ENCODE assay signal across 1 cellular context in the genomic region with DNA sequence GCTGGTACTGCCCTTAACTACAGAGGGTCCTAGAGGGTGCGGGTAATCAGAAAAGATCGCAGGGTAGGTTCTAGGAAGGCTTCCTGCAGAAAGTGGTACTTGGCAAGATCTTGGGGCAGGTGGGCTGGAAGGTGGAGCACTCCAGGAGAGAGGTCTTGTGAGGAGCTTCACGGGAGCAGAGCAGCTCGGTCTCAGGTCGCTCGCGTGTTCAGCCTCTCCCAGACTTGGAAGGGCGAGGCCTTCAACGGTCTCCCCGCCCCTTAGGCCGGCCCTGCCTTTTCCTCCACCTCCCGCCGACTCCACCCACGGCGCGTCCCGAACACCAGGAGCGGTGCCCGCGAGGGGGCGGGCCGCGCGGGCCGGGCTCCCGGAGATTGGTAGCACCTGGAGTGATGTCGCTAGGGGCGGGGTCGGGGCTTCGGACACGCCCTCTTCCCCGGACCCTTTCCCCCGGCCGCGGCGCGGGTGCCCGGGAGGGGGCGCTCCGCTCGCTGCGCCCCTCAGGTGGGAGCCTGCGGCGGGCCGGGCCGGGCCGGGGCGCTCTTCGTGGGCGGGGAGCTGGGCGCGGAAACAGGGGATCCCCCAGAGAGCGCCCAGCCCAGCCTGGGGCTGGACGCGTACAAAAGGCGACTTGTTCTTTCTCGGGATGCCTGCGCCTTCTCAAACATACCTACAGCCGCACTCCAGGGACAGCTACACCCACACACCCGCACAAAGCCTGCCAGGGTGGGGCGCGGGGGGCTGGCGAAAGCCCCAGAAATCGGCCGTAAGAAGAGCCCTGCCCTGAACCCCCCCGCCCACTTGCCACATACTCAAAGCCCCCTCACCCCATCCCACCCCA.
TF ChIP-seq lines count a peak whose summit lies in the region.

No MANE protein-coding gene starts in this region.

TF ChIP-seq in HepG2, 621 proteins besides CTCF, POLR2A, EP300 and RAD21 (continued from another document and continues in another):
- TF ChIP-seq, protein P1, sequence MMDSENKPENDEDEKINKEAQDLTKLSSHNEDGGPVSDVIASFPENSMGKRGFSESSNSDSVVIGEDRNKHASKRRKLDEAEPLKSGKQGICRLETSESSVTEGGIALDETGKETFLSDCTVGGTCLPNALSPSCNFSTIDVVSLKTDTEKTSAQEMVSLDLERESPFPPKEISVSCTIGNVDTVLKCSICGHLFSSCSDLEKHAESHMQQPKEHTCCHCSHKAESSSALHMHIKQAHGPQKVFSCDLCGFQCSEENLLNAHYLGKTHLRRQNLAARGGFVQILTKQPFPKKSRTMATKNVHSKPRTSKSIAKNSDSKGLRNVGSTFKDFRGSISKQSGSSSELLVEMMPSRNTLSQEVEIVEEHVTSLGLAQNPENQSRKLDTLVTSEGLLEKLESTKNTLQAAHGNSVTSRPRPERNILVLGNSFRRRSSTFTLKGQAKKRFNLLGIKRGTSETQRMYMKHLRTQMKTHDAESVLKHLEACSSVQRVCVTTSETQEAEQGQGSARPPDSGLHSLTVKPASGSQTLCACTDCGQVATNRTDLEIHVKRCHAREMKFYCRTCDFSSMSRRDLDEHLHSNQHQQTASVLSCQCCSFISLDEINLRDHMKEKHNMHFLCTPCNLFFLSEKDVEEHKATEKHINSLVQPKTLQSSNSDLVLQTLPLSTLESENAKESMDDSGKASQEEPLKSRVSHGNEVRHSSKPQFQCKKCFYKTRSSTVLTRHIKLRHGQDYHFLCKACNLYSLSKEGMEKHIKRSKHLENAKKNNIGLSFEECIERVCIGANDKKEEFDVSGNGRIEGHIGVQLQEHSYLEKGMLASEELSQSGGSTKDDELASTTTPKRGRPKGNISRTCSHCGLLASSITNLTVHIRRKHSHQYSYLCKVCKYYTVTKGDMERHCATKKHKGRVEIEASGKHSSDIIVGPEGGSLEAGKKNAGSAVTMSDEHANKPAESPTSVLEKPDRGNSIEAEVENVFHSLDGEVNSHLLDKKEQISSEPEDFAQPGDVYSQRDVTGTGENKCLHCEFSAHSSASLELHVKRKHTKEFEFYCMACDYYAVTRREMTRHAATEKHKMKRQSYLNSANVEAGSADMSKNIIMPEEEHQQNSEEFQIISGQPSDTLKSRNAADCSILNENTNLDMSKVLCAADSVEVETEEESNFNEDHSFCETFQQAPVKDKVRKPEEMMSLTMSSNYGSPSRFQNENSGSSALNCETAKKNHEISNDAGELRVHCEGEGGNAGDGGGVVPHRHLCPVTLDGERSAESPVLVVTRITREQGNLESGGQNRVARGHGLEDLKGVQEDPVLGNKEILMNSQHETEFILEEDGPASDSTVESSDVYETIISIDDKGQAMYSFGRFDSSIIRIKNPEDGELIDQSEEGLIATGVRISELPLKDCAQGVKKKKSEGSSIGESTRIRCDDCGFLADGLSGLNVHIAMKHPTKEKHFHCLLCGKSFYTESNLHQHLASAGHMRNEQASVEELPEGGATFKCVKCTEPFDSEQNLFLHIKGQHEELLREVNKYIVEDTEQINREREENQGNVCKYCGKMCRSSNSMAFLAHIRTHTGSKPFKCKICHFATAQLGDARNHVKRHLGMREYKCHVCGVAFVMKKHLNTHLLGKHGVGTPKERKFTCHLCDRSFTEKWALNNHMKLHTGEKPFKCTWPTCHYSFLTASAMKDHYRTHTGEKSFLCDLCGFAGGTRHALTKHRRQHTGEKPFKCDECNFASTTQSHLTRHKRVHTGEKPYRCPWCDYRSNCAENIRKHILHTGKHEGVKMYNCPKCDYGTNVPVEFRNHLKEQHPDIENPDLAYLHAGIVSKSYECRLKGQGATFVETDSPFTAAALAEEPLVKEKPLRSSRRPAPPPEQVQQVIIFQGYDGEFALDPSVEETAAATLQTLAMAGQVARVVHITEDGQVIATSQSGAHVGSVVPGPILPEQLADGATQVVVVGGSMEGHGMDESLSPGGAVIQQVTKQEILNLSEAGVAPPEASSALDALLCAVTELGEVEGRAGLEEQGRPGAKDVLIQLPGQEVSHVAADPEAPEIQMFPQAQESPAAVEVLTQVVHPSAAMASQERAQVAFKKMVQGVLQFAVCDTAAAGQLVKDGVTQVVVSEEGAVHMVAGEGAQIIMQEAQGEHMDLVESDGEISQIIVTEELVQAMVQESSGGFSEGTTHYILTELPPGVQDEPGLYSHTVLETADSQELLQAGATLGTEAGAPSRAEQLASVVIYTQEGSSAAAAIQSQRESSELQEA (CRISPR knock-in tag; IDR thresholded peaks at IDR 0.05; ENCODE audit: not compliant biosample characterization): no peak
- TF ChIP-seq SOX13 (IDR thresholded peaks at IDR 0.05) (no peak), SOX13 (CRISPR knock-in tag; conservative IDR thresholded peaks at IDR 0.05 in 1 of 2, IDR thresholded peaks at IDR 0.05 in 1 of 2) (peak in 1 of 2 experiments; percentile 27; a peak in 2 of 4 replicates), KMT2A (CRISPR knock-in tag; IDR thresholded peaks at IDR 0.05) (no peak), GFI1 (CRISPR knock-in tag; IDR thresholded peaks at IDR 0.05; ENCODE audit: borderline replicate concordance) (no peak), NFYC (CRISPR knock-in tag; IDR thresholded peaks at IDR 0.05) (no peak), NCOA5 (CRISPR knock-in tag; IDR thresholded peaks at IDR 0.05) (no peak), ZNF24 (IDR thresholded peaks at IDR 0.05) (no peak), ZNF501 (CRISPR knock-in tag; IDR thresholded peaks at IDR 0.05) (0 out of 2 replicates have a peak, but pooled peaks have one; percentile 54), TAF1 (CRISPR knock-in tag; IDR thresholded peaks at IDR 0.05) (peak; percentile 44; the same call in 1 of the 2 replicates), ZNF781 (CRISPR knock-in tag; IDR thresholded peaks at IDR 0.05; ENCODE audit: borderline replicate concordance, not compliant biosample characterization) (peak; percentile 43), ZSCAN30 (CRISPR knock-in tag; IDR thresholded peaks at IDR 0.05) (no peak), ZNF10 (CRISPR knock-in tag; IDR thresholded peaks at IDR 0.05; ENCODE audit: borderline replicate concordance, low read depth) (no peak), REST (IDR thresholded peaks at IDR 0.05; ENCODE audit: borderline replicate concordance in 1 of 2, low read depth in 1 of 2, low read length in 2 of 2) (no peak), ARHGAP35 (CRISPR knock-in tag; IDR thresholded peaks at IDR 0.05; ENCODE audit: borderline replicate concordance) (no peak), STAT5B (CRISPR knock-in tag; IDR thresholded peaks at IDR 0.05) (no peak), SKI (IDR thresholded peaks at IDR 0.05; ENCODE audit: partially characterized antibody) (peak; percentile 44), ZNF792 (CRISPR knock-in tag; IDR thresholded peaks at IDR 0.05) (no peak), NFKBIZ (CRISPR knock-in tag; IDR thresholded peaks at IDR 0.05) (no peak), RFXAP (CRISPR knock-in tag; IDR thresholded peaks at IDR 0.05; ENCODE audit: borderline replicate concordance) (no peak; the same call in 1 of the 2 replicates), ZNF772 (CRISPR knock-in tag; IDR thresholded peaks at IDR 0.05) (no peak; the same call in 1 of the 2 replicates), ZNF101 (CRISPR knock-in tag; IDR thresholded peaks at IDR 0.05; ENCODE audit: borderline replicate concordance, low read depth) (no peak), RORA (CRISPR knock-in tag; IDR thresholded peaks at IDR 0.05) (no peak), ZNF672 (CRISPR knock-in tag; IDR thresholded peaks at IDR 0.05) (no peak), ZNF382 (CRISPR knock-in tag; IDR thresholded peaks at IDR 0.05; ENCODE audit: borderline replicate concordance) (no peak), ZNF546 (CRISPR knock-in tag; conservative IDR thresholded peaks at IDR 0.05) (no peak), ZNF552 (CRISPR knock-in tag; IDR thresholded peaks at IDR 0.05; ENCODE audit: borderline replicate concordance) (no peak), GPBP1L1 (CRISPR knock-in tag; IDR thresholded peaks at IDR 0.05) (no peak), ZNF326 (CRISPR knock-in tag; IDR thresholded peaks at IDR 0.05; ENCODE audit: borderline replicate concordance) (no peak), ZNF432 (CRISPR knock-in tag; IDR thresholded peaks at IDR 0.05; ENCODE audit: borderline replicate concordance) (no peak)
- TF ChIP-seq, protein P2, sequence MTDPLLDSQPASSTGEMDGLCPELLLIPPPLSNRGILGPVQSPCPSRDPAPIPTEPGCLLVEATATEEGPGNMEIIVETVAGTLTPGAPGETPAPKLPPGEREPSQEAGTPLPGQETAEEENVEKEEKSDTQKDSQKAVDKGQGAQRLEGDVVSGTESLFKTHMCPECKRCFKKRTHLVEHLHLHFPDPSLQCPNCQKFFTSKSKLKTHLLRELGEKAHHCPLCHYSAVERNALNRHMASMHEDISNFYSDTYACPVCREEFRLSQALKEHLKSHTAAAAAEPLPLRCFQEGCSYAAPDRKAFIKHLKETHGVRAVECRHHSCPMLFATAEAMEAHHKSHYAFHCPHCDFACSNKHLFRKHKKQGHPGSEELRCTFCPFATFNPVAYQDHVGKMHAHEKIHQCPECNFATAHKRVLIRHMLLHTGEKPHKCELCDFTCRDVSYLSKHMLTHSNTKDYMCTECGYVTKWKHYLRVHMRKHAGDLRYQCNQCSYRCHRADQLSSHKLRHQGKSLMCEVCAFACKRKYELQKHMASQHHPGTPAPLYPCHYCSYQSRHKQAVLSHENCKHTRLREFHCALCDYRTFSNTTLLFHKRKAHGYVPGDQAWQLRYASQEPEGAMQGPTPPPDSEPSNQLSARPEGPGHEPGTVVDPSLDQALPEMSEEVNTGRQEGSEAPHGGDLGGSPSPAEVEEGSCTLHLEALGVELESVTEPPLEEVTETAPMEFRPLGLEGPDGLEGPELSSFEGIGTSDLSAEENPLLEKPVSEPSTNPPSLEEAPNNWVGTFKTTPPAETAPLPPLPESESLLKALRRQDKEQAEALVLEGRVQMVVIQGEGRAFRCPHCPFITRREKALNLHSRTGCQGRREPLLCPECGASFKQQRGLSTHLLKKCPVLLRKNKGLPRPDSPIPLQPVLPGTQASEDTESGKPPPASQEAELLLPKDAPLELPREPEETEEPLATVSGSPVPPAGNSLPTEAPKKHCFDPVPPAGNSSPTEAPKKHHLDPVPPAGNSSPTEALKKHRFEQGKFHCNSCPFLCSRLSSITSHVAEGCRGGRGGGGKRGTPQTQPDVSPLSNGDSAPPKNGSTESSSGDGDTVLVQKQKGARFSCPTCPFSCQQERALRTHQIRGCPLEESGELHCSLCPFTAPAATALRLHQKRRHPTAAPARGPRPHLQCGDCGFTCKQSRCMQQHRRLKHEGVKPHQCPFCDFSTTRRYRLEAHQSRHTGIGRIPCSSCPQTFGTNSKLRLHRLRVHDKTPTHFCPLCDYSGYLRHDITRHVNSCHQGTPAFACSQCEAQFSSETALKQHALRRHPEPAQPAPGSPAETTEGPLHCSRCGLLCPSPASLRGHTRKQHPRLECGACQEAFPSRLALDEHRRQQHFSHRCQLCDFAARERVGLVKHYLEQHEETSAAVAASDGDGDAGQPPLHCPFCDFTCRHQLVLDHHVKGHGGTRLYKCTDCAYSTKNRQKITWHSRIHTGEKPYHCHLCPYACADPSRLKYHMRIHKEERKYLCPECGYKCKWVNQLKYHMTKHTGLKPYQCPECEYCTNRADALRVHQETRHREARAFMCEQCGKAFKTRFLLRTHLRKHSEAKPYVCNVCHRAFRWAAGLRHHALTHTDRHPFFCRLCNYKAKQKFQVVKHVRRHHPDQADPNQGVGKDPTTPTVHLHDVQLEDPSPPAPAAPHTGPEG (CRISPR knock-in tag; IDR thresholded peaks at IDR 0.05): no peak
- TF ChIP-seq, protein P3, sequence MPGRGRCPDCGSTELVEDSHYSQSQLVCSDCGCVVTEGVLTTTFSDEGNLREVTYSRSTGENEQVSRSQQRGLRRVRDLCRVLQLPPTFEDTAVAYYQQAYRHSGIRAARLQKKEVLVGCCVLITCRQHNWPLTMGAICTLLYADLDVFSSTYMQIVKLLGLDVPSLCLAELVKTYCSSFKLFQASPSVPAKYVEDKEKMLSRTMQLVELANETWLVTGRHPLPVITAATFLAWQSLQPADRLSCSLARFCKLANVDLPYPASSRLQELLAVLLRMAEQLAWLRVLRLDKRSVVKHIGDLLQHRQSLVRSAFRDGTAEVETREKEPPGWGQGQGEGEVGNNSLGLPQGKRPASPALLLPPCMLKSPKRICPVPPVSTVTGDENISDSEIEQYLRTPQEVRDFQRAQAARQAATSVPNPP (CRISPR knock-in tag; IDR thresholded peaks at IDR 0.05): no peak
